In genomic region chr17:43042025-43042424, GRCh38 we compare ENCODE assay signal across 1 cellular context.
TF ChIP-seq lines count a peak whose summit lies in the region.

No MANE protein-coding gene starts in this region.

TF ChIP-seq in GM23338, 12 proteins besides CTCF, POLR2A, EP300 and RAD21:
- TF ChIP-seq ZNF462 (CRISPR knock-in tag; IDR thresholded peaks at IDR 0.05) (peak; percentile 59; the same call in 1 of the 2 replicates), CREB1 (CRISPR knock-in tag; IDR thresholded peaks at IDR 0.05; ENCODE audit: low read depth) (no peak)
